11 cellular contexts compared by ENCODE assay signal in the genomic region with DNA sequence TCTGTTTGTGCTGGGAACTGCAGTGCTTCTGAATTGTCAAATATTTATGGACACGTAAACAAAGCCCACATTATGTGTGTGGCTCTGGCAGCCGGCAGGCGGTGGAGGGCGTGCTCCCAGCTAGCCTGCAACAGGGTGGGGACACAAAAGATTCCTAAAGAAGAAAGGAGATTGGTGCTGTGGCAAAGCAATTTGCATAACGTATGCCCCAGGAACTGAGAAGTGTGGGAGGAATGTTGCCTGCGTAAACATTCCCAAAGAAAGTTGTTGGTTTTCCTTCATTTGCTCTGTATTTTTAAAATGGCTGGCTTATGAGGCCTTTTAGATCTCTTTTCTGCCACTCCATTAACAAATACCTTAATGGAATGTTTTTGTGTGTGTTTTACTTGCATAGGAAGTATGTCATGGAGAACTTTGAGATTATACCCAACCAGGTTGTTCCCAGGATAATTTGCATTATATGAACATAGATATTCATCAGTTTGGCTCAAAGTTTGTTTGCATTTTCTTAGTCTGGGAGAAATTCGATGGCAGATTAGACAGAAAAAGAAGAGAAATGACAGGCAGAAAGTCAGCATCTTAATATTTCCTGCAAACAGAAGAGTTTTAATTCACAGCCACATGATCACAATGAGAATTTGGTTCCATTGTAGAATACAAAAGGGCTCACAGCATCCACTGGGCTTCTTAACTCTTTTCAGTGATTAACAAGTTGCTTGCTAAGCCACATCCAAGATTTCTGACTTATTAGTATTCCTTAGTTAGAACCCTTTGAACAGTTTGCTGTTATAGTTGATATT. TPM values are rescaled to one million over a fixed set of nuclear protein-coding genes. Genes with fewer than 3 reads are reported as not detected.
DNase-seq lines count a peak whose midpoint lies in the region; ATAC-seq and TF ChIP-seq lines count a peak whose summit lies in the region.
"Had no signal": no experiment of that assay in that cellular context is flagged by ENCODE, and none has a peak within 500 bp of the region (broad histone marks: within the 10 kb centered on the region; RNA-seq: fewer than 3 reads in every experiment).

No MANE protein-coding gene starts in this region.

- WGBS in liver: 26% methylated on average over 7 of the region's 7 CpGs
- WGBS in GM23248 (ENCODE audit: low coverage in 1 of 2, low lambda C conversion rate in 2 of 2, missing lambda C conversion rate in 2 of 2), 2 experiments: 70 to 81% methylated on average over 7 of the region's 7 CpGs

- H3K27ac ChIP-seq in liver (ENCODE audit: low read depth in 1 of 2, low read length in 2 of 2) (peak overlapping the region; percentile 84 to 97), temporal lobe (ENCODE audit: low read depth, low read length) (peak overlapping the region; percentile 99), GM23248 (no peak overlapping the region)

- H3K9ac ChIP-seq in liver (ENCODE audit: low read depth in 1 of 2, low read length in 2 of 2): peak overlapping the region; percentile 75 to 97
- H3K9ac ChIP-seq in GM23248: no peak overlapping the region

- H3K9me3 ChIP-seq in liver (ENCODE audit: control insufficient read depth in 4 of 4, low read length in 3 of 4) (no peaks in the 10 kb centered on the region), GM23248 (ENCODE audit: low read depth) (no peaks in the 10 kb centered on the region)

- ATAC-seq in HG02588 (IDR thresholded peaks at IDR 0.05; ENCODE audit: unreplicated experiment): no peak
- ATAC-seq: activated T-helper 17 cell treated with anti-CD3 and anti-CD28 coated beads, Interleukin-2, amount 50 U/mL, for 72 hours; naive thymus-derived CD4-positive, alpha-beta T cell had no signal

- TF ChIP-seq RAD21 in liver (IDR thresholded peaks at IDR 0.05): peak; percentile 36 to 55

- no peak overlapping the region for H3K4me2 ChIP-seq in GM23248 (ENCODE audit: unreplicated experiment)

- no peak overlapping the region for H3K4me3 ChIP-seq in epithelial cell of esophagus (ENCODE audit: low read length)
- H3K4me3 ChIP-seq in liver (ENCODE audit: low read depth in 1 of 3, low read length in 3 of 3): peak overlapping the region; percentile 30 to 78 (median 52)
- H3K4me3 ChIP-seq in GM23248: no peak overlapping the region

- H4K20me1 ChIP-seq in GM23248 (ENCODE audit: insufficient read depth): no peaks in the 10 kb centered on the region

- in situ Hi-C loops in GM23248 (cut with MboI): no loop called here

- H3F3A ChIP-seq in GM23248 (ENCODE audit: insufficient read depth): peaks cover 17% of the 10 kb centered on the region; the same call in 1 of the 2 replicates

- H3K4me1 ChIP-seq in liver (ENCODE audit: control insufficient read depth in 4 of 4, insufficient read depth in 4 of 4, low read length in 3 of 4): peaks cover 0 to 26% (median 12%) of the 10 kb centered on the region in 4 donors
- H3K4me1 ChIP-seq in GM23248 (ENCODE audit: insufficient read depth): peaks cover 14% of the 10 kb centered on the region

- H3K36me3 ChIP-seq in liver (ENCODE audit: control insufficient read depth in 4 of 4, insufficient read depth in 3 of 4, low read depth in 1 of 4, low read length in 3 of 4) (peaks cover 0 to 5% (median 2%) of the 10 kb centered on the region in 4 donors), GM23248 (ENCODE audit: low read depth) (peaks cover 13% of the 10 kb centered on the region; the same call in 1 of the 2 replicates)

- H3K79me2 ChIP-seq in GM23248 (ENCODE audit: insufficient read depth): peaks cover 24% of the 10 kb centered on the region

- H3K9me2 ChIP-seq in GM23248 (ENCODE audit: insufficient read depth): no peaks in the 10 kb centered on the region

- H3K27me3 ChIP-seq in liver (ENCODE audit: control insufficient read depth in 4 of 4, insufficient read depth in 4 of 4, low read length in 3 of 4) (no peaks in the 10 kb centered on the region), GM23248 (replicated peaks; ENCODE audit: insufficient read depth) (no peaks in the 10 kb centered on the region)

- no peak overlapping the region for H2AFZ ChIP-seq in GM23248

- DNase-seq in DMS153 (lab: John Stamatoyannopoulos, UW): peak; percentile 26
- DNase-seq in DMS153 treated with DMSO at 0.1 percent for 48 hours (lab: John Stamatoyannopoulos, UW; ENCODE audit: unreplicated experiment): no peak
- DNase-seq in epithelial cell of esophagus (ENCODE audit: low read depth): peak; percentile 78
- DNase-seq in GM23248: no peak
- DNase-seq in RKO (ENCODE audit: low spot score): no peak
- DNase-seq: naive thymus-derived CD4-positive, alpha-beta T cell; SHP77 treated with DMSO at 0.1 percent for 48 hours had no signal

- TF ChIP-seq CTCF in epithelial cell of esophagus (IDR thresholded peaks at IDR 0.05; ENCODE audit: insufficient read depth, low read depth, low read length, missing control alignments): peak; percentile 39
- TF ChIP-seq CTCF in liver (IDR thresholded peaks at IDR 0.05; ENCODE audit: low read depth, low read length, missing input control): peak; percentile 28

TF ChIP-seq in liver, 16 proteins besides CTCF, POLR2A, EP300 and RAD21:
- peak; percentile 26 to 37 for TF ChIP-seq RXRA (IDR thresholded peaks at IDR 0.05)
- no peak for TF ChIP-seq NR2F2 (IDR thresholded peaks at IDR 0.05)
- TF ChIP-seq, protein P1, sequence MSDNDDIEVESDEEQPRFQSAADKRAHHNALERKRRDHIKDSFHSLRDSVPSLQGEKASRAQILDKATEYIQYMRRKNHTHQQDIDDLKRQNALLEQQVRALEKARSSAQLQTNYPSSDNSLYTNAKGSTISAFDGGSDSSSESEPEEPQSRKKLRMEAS (IDR thresholded peaks at IDR 0.05): peak; percentile 32
- TF ChIP-seq, protein P2, sequence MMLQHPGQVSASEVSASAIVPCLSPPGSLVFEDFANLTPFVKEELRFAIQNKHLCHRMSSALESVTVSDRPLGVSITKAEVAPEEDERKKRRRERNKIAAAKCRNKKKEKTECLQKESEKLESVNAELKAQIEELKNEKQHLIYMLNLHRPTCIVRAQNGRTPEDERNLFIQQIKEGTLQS (IDR thresholded peaks at IDR 0.05): no peak
- TF ChIP-seq EGR1 (IDR thresholded peaks at IDR 0.05; ENCODE audit: low read depth in 2 of 2): peak in 1 of 2 donors; percentile 15
- TF ChIP-seq FOXA1 (IDR thresholded peaks at IDR 0.05): no peak
- peak; percentile 53 for TF ChIP-seq SP1 (IDR thresholded peaks at IDR 0.05)
- peak; percentile 39 for TF ChIP-seq TAF1 (conservative IDR thresholded peaks at IDR 0.05)
- no peak for TF ChIP-seq HNF4G (IDR thresholded peaks at IDR 0.05)
- TF ChIP-seq, protein P3, sequence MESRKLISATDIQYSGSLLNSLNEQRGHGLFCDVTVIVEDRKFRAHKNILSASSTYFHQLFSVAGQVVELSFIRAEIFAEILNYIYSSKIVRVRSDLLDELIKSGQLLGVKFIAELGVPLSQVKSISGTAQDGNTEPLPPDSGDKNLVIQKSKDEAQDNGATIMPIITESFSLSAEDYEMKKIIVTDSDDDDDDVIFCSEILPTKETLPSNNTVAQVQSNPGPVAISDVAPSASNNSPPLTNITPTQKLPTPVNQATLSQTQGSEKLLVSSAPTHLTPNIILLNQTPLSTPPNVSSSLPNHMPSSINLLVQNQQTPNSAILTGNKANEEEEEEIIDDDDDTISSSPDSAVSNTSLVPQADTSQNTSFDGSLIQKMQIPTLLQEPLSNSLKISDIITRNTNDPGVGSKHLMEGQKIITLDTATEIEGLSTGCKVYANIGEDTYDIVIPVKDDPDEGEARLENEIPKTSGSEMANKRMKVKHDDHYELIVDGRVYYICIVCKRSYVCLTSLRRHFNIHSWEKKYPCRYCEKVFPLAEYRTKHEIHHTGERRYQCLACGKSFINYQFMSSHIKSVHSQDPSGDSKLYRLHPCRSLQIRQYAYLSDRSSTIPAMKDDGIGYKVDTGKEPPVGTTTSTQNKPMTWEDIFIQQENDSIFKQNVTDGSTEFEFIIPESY (IDR thresholded peaks at IDR 0.05): no peak
- TF ChIP-seq, protein P4, sequence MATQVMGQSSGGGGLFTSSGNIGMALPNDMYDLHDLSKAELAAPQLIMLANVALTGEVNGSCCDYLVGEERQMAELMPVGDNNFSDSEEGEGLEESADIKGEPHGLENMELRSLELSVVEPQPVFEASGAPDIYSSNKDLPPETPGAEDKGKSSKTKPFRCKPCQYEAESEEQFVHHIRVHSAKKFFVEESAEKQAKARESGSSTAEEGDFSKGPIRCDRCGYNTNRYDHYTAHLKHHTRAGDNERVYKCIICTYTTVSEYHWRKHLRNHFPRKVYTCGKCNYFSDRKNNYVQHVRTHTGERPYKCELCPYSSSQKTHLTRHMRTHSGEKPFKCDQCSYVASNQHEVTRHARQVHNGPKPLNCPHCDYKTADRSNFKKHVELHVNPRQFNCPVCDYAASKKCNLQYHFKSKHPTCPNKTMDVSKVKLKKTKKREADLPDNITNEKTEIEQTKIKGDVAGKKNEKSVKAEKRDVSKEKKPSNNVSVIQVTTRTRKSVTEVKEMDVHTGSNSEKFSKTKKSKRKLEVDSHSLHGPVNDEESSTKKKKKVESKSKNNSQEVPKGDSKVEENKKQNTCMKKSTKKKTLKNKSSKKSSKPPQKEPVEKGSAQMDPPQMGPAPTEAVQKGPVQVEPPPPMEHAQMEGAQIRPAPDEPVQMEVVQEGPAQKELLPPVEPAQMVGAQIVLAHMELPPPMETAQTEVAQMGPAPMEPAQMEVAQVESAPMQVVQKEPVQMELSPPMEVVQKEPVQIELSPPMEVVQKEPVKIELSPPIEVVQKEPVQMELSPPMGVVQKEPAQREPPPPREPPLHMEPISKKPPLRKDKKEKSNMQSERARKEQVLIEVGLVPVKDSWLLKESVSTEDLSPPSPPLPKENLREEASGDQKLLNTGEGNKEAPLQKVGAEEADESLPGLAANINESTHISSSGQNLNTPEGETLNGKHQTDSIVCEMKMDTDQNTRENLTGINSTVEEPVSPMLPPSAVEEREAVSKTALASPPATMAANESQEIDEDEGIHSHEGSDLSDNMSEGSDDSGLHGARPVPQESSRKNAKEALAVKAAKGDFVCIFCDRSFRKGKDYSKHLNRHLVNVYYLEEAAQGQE (IDR thresholded peaks at IDR 0.05): peak; percentile 55
- peak; percentile 85 for TF ChIP-seq YY1 (IDR thresholded peaks at IDR 0.05)
- TF ChIP-seq HNF4A (conservative IDR thresholded peaks at IDR 0.05): peak in 1 of 2 donors; percentile 32
- TF ChIP-seq JUND (IDR thresholded peaks at IDR 0.05): peak in 1 of 2 donors; percentile 42
- no peak for TF ChIP-seq GABPA (IDR thresholded peaks at IDR 0.05 in 1 of 2, conservative IDR thresholded peaks at IDR 0.05 in 1 of 2)
- TF ChIP-seq FOXA2 (IDR thresholded peaks at IDR 0.05): peak; percentile 55
TF ChIP-seq in liver: peak in this region for 10.

RNA-seq across cellular contexts. Expression of a gene that starts 41.8 kb away (rescaled TPM):
- 10 to 100 TPM; 15.6 to 16.3 TPM for total RNA-seq in liver
- 10 to 100 TPM in 1 of 2 donors, 1 to 10 TPM in 1; 8.8 to 10.8 TPM for polyA plus RNA-seq in liver
- total RNA-seq in temporal lobe: 30.2 TPM
- total RNA-seq in GM23248 (2014; rRNA removed; shearing (Covaris generic)): 32.3 and 35.7 TPM in 2 replicates
- 33.4 and 36.0 TPM in 2 replicates for polyA plus RNA-seq in GM23248 (2016; fragmentation: Nextera tagmentation; extraction: Ambion mirVana)

RNA-seq across cellular contexts. Expression of a gene that starts 46.2 kb away (rescaled TPM):
- total RNA-seq in liver: 10 to 100 TPM in 1 of 2 donors, 1 to 10 TPM in 1; 7.3 to 12.5 TPM
- polyA plus RNA-seq in liver: 1 to 10 TPM; 2.8 to 4.1 TPM
- 66.6 TPM for total RNA-seq in temporal lobe
- total RNA-seq in GM23248 (2014; rRNA removed; shearing (Covaris generic)): 22.7 and 22.9 TPM in 2 replicates
- polyA plus RNA-seq in GM23248 (2016; fragmentation: Nextera tagmentation; extraction: Ambion mirVana): 10.4 and 10.8 TPM in 2 replicates

Comparison
In these comparisons a context has a peak if more than half of its experiments do, and no peak if none do; other contexts are left out.
1. DNase-seq: peak in DMS153 (single experiment) and epithelial cell of esophagus (single experiment); none in DMS153 treated with DMSO at 0.1 percent for 48 hours (single experiment), GM23248 (single experiment) and RKO (single experiment).
2. H3K4me3 ChIP-seq: peak in liver (3 of 3); none in epithelial cell of esophagus (single experiment) and GM23248 (single experiment).